ENCODE assay signal across 8 cellular contexts in the genomic region with DNA sequence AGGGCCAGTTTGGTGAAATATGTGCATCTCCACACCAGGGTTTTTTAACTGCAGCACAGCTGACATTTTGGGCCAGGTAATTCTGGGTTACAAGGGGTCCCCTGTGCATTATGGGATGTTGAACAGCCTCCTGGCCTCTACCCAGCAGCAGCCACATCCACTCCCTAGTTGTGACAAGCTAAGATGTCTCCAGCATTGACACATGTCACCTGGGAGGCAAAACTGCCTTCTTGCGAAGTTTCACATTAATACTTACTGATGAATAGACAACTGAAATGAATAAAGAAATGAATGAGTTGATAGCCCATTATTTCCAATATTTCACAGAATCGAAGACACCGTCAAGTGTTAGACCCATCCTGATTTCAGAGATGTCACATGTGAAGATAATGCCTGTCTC.
"Had no signal": no experiment of that assay in that cellular context is flagged by ENCODE, and none has a peak within 500 bp of the region (broad histone marks: within the 10 kb centered on the region; RNA-seq: fewer than 3 reads in every experiment).

No MANE protein-coding gene starts in this region.

- DNase-seq: GDM1, GF-D8 had no signal

- FAIRE-seq: G401.6, GM12878, GM12891, GM12892, GM18507, GM19239 had no signal

- ATAC-seq: GM12878 had no signal

- H3K4me3 ChIP-seq: GM12878 had no signal
